ENCODE assay signal across 7 cellular contexts in the genomic region with DNA sequence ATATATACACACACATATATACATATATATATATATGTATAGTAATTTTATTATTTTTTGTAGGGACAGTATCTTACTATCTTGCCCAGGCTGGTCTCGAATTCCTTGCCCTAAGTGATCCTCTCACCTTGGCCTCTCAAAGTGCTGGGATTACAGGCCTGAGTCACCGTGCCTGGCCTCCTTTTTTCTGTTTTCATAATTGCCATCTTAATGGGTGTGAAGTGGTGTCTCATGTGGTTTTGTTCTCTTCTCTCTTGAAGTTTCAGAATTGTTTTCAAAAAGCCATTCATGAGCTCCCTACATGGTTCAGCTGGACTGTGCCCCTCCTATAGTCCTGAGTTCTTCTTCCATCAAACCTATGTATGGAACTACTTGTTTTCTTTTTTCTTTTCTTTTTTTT.
A peak's percentile ranks its signal among the peaks of the same experiment; 100 is the strongest.
DNase-seq lines count a peak whose midpoint lies in the region; ATAC-seq and TF ChIP-seq lines count a peak whose summit lies in the region.
"Not testable (repeated sequence)": the region's sequence is repeated elsewhere in the genome, so short reads cannot be mapped to it uniquely, and the experiment has no call there.

No MANE protein-coding gene starts in this region.

- TF ChIP-seq CTCF in OCI-LY7 (conservative IDR thresholded peaks at IDR 0.05; ENCODE audit: low read length), result not testable (repeated sequence)

- peak; percentile 4 for DNase-seq in OCI-LY7 (ENCODE audit: low spot score)
- DNase-seq in activated T-cell treated with anti-CD3 and anti-CD28 coated beads, Interleukin-2, amount 50 U/mL, for 4 hours, result not testable (repeated sequence)
- peak in 2 of 3 donors; percentile 6 to 13 for DNase-seq in stimulated activated CD4-positive, alpha-beta T cell treated with anti-CD3 and anti-CD28 coated beads, Interleukin-12 subunit alpha, Interleukin-12 subunit beta, amount 100 ng/mL, for 48 hours (ENCODE audit: low read depth in 2 of 3, low spot score in 1 of 3)

- CTCF ChIA-PET in OCI-LY7 (lab: Charles Lee; ENCODE audit: unreplicated experiment), result not testable (repeated sequence)

- not testable (repeated sequence) for H3K36me3 ChIP-seq in OCI-LY7 (ENCODE audit: insufficient read depth, low read length)

- not testable (repeated sequence) for H4K20me1 ChIP-seq in OCI-LY7 (ENCODE audit: insufficient read depth, low read length)

- H3K9me2 ChIP-seq in OCI-LY7 (ENCODE audit: insufficient read depth, low read length), result not testable (repeated sequence)

- not testable (repeated sequence) for H3K4me1 Mint-ChIP-seq in activated T-cell treated with anti-CD3 and anti-CD28 coated beads, Interleukin-2, amount 50 U/mL, for 4 hours (ENCODE audit: low read depth)

- not testable (repeated sequence) for H3K9me3 ChIP-seq in OCI-LY7 (ENCODE audit: low read length)

- BruUV-seq in OCI-LY7 (replicated peaks; lab: Mats Ljungman, UMichigan), result not testable (repeated sequence)

- H3K4me3 Mint-ChIP-seq in activated T-cell treated with anti-CD3 and anti-CD28 coated beads, Interleukin-2, amount 50 U/mL, for 4 hours, result not testable (repeated sequence)

- POLR2A ChIA-PET in OCI-LY7 (lab: Charles Lee), result not testable (repeated sequence)

- peak overlapping the region; percentile 49; the same call in 1 of the 2 replicates for H3K4me2 ChIP-seq in OCI-LY7 (ENCODE audit: low read length)

- not testable (repeated sequence) for H3K36me3 Mint-ChIP-seq in activated T-cell treated with anti-CD3 and anti-CD28 coated beads, Interleukin-2, amount 50 U/mL, for 4 hours (ENCODE audit: insufficient read depth)

- H3K4me1 ChIP-seq in OCI-LY7 (ENCODE audit: insufficient read depth, low read length, poor library complexity, severe bottlenecking), result peaks cover 70% of the 10 kb centered on the region

- intact Hi-C loops in OCI-LY7 (cut with micrococcal nuclease; ENCODE audit: unreplicated experiment), result not testable (repeated sequence)

- H3K4me3 ChIP-seq in OCI-LY7 (ENCODE audit: low read depth, low read length, poor library complexity, severe bottlenecking), result not testable (repeated sequence)

- peak; percentile 45 for ATAC-seq in GM18511 (IDR thresholded peaks at IDR 0.05; ENCODE audit: unreplicated experiment)
- ATAC-seq in GM21390 (IDR thresholded peaks at IDR 0.05; ENCODE audit: unreplicated experiment), result peak; percentile 53
- ATAC-seq in HG02759 (IDR thresholded peaks at IDR 0.05; ENCODE audit: unreplicated experiment), result peak; percentile 34
- peak; percentile 44 for ATAC-seq in HG03439 (IDR thresholded peaks at IDR 0.05; ENCODE audit: unreplicated experiment)
- ATAC-seq in activated T-cell treated with anti-CD3 and anti-CD28 coated beads, Interleukin-2, amount 50 U/mL, for 4 hours, result peak; percentile 51 to 58

- H3K27me3 Mint-ChIP-seq in activated T-cell treated with anti-CD3 and anti-CD28 coated beads, Interleukin-2, amount 50 U/mL, for 4 hours (ENCODE audit: low read depth), result not testable (repeated sequence)

- H3K27ac ChIP-seq in OCI-LY7 (ENCODE audit: low read depth, low read length, poor library complexity, severe bottlenecking), result peak overlapping the region; percentile 85

- H2AFZ ChIP-seq in OCI-LY7 (ENCODE audit: low read length), result not testable (repeated sequence)

- not testable (repeated sequence) for H3K79me2 ChIP-seq in OCI-LY7 (ENCODE audit: insufficient read depth, low read depth, low read length)

- H3K9me3 Mint-ChIP-seq in activated T-cell treated with anti-CD3 and anti-CD28 coated beads, Interleukin-2, amount 50 U/mL, for 4 hours, result not testable (repeated sequence)
